In genomic region chr5:61409568-61409967, GRCh38 we compare ENCODE assay signal across 8 cellular contexts.
DNase-seq lines count a peak whose midpoint lies in the region; ATAC-seq and TF ChIP-seq lines count a peak whose summit lies in the region.

No MANE protein-coding gene starts in this region.

- H4K20me1 ChIP-seq in SU-DHL-6 (ENCODE audit: low read depth, low read length): peaks cover 15% of the 10 kb centered on the region

- H3K9ac ChIP-seq in SU-DHL-6 (ENCODE audit: low read length) (no peak overlapping the region), skeletal muscle satellite cell (ENCODE audit: low read depth, low read length) (peak overlapping the region; percentile 81)

- no peaks in the 10 kb centered on the region for H3K79me2 ChIP-seq in SU-DHL-6 (ENCODE audit: insufficient read depth, low read length)

- no peak overlapping the region for H3K27ac ChIP-seq in SU-DHL-6 (ENCODE audit: low read depth, low read length)
- peak overlapping the region in 3 of 4 donors; percentile 39 to 74 (median 40) for H3K27ac ChIP-seq in gastroesophageal sphincter
- no peak overlapping the region for H3K27ac ChIP-seq in effector memory CD4-positive, alpha-beta T cell (ENCODE audit: insufficient read depth, low read length, poor library complexity, severe bottlenecking)

- H3K36me3 ChIP-seq in SU-DHL-6 (ENCODE audit: low read length) (no peaks in the 10 kb centered on the region), gastroesophageal sphincter (no peaks in the 10 kb centered on the region), skeletal muscle satellite cell (ENCODE audit: insufficient read depth, low read length) (no peaks in the 10 kb centered on the region)
- no peaks in the 10 kb centered on the region for H3K36me3 ChIP-seq in effector memory CD4-positive, alpha-beta T cell (ENCODE audit: control insufficient read depth, insufficient read depth, low read length)

- no peak for TF ChIP-seq EP300 in gastroesophageal sphincter (IDR thresholded peaks at IDR 0.05)

- no peaks in the 10 kb centered on the region for H3K9me3 ChIP-seq in SU-DHL-6 (ENCODE audit: insufficient read depth, low read length)
- no peaks in the 10 kb centered on the region for H3K9me3 ChIP-seq in gastroesophageal sphincter
- H3K9me3 ChIP-seq in skeletal muscle satellite cell (replicated peaks; ENCODE audit: low read length): no peaks in the 10 kb centered on the region
- no peaks in the 10 kb centered on the region for H3K9me3 ChIP-seq in effector memory CD4-positive, alpha-beta T cell (ENCODE audit: control insufficient read depth, low read length)

- peaks cover 11% of the 10 kb centered on the region for H3F3A ChIP-seq in SU-DHL-6 (ENCODE audit: insufficient read depth)

- H3K27me3 ChIP-seq in SU-DHL-6 (ENCODE audit: low read length) (no peaks in the 10 kb centered on the region), gastroesophageal sphincter (no peaks in the 10 kb centered on the region), skeletal muscle satellite cell (ENCODE audit: control insufficient read depth, insufficient read depth, low read length) (no peaks in the 10 kb centered on the region)
- no peaks in the 10 kb centered on the region for H3K27me3 ChIP-seq in effector memory CD4-positive, alpha-beta T cell (replicated peaks; ENCODE audit: control insufficient read depth, insufficient read depth, low read length, poor library complexity, severe bottlenecking)

- peaks cover 4 to 55% (median 6%) of the 10 kb centered on the region in 3 donors for H3K4me1 ChIP-seq in gastroesophageal sphincter
- H3K4me1 ChIP-seq in skeletal muscle satellite cell (ENCODE audit: control insufficient read depth, insufficient read depth, low read length): peaks cover 25% of the 10 kb centered on the region
- H3K4me1 ChIP-seq in effector memory CD4-positive, alpha-beta T cell (ENCODE audit: control insufficient read depth, insufficient read depth, low read length, poor library complexity, severe bottlenecking): peaks cover 7% of the 10 kb centered on the region

- ATAC-seq in gastroesophageal sphincter (no peak), GM19452 (IDR thresholded peaks at IDR 0.05; ENCODE audit: unreplicated experiment) (no peak), GM21447 (IDR thresholded peaks at IDR 0.05; ENCODE audit: unreplicated experiment) (no peak)

- no peak overlapping the region for H2AFZ ChIP-seq in SU-DHL-6 (ENCODE audit: low read depth, low read length, severe bottlenecking)

- H3K4me3 ChIP-seq in SU-DHL-6 (ENCODE audit: insufficient read depth, low read length, poor library complexity, severe bottlenecking): no peak overlapping the region
- H3K4me3 ChIP-seq in gastroesophageal sphincter: no peak overlapping the region
- H3K4me3 ChIP-seq in skeletal muscle satellite cell (ENCODE audit: low read length): peak overlapping the region; percentile 46
- no peak overlapping the region for H3K4me3 ChIP-seq in effector memory CD4-positive, alpha-beta T cell (ENCODE audit: insufficient read depth, low read depth, low read length, poor library complexity, severe bottlenecking)

- H3K9me2 ChIP-seq in SU-DHL-6 (replicated peaks; ENCODE audit: insufficient read depth, low read length): no peaks in the 10 kb centered on the region

- no peak for TF ChIP-seq POLR2A in gastroesophageal sphincter (IDR thresholded peaks at IDR 0.05)

- DNase-seq in GM04503 (ENCODE audit: low read depth): peak; percentile 84
- no peak for DNase-seq in stimulated activated CD4-positive, alpha-beta T cell treated with anti-CD3 and anti-CD28 coated beads, Interleukin-2, amount 100 ng/mL, for 24 hours
- DNase-seq in effector memory CD4-positive, alpha-beta T cell: no peak

- H3K4me2 ChIP-seq in SU-DHL-6 (ENCODE audit: low read depth, low read length, poor library complexity, severe bottlenecking): peak overlapping the region; percentile 63
- H3K4me2 ChIP-seq in skeletal muscle satellite cell (ENCODE audit: low read length): peak overlapping the region; percentile 78

- no peak for TF ChIP-seq CTCF in SU-DHL-6 (IDR thresholded peaks at IDR 0.05; ENCODE audit: insufficient read depth, low read length, poor library complexity, severe bottlenecking)
- TF ChIP-seq CTCF in gastroesophageal sphincter (IDR thresholded peaks at IDR 0.05): no peak

- 3 to 17% methylated on average over 2 of the region's 2 CpGs for WGBS in gastroesophageal sphincter (ENCODE audit: low coverage in 1 of 2), 2 donors

Comparison
In these comparisons a context has a peak if more than half of its experiments do, and no peak if none do; other contexts are left out.
1. H3K27ac ChIP-seq: peak in gastroesophageal sphincter (3 of 4); none in SU-DHL-6 (single experiment) and effector memory CD4-positive, alpha-beta T cell (single experiment).